19 cellular contexts compared by ENCODE assay signal in the genomic region with DNA sequence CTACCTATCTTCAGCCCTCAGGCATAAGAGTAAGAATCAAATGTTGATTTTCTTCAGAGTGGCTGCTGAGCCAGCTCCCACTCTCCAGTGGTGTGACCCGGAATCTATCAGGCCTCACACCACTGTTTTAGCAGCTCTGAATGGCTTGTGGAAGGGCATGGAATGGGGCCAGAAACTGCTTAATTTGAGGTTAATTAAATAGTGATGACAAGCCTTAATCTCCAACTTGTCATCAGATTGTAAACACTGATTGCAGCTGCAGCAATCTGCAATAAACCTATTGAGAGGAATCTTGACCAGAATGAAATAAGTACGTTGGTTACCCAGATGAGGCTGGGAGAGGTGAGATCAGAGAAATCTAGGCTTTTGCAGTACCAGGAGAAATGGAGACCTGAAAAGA.
"Had no signal": no experiment of that assay in that cellular context is flagged by ENCODE, and none has a peak within 500 bp of the region (broad histone marks: within the 10 kb centered on the region; RNA-seq: fewer than 3 reads in every experiment).

No MANE protein-coding gene starts in this region.

- H3K4me1 ChIP-seq: ascending aorta, esophagus squamous epithelium, gastrocnemius medialis, prostate gland, upper lobe of right lung had no signal

- H3K9me3 ChIP-seq: ascending aorta, esophagus squamous epithelium, gastrocnemius medialis, prostate gland, thyroid gland, upper lobe of right lung had no signal

- H3K27ac ChIP-seq: ascending aorta, esophagus squamous epithelium, gastrocnemius medialis, prostate gland, thyroid gland, upper lobe of right lung had no signal

- DNase-seq: activated T-cell treated with anti-CD3 and anti-CD28 coated beads, Interleukin-2, amount 50 U/mL, for 1 hour; central memory CD4-positive, alpha-beta T cell; esophagus squamous epithelium; gastrocnemius medialis; head of caudate nucleus; hypothalamus; left ventricle myocardium superior; right cardiac atrium; stimulated activated CD4-positive, alpha-beta T cell treated with anti-CD3 and anti-CD28 coated beads, Interleukin-12 subunit alpha, Interleukin-12 subunit beta, amount 100 ng/mL, for 4 hours; substantia nigra; T-helper 9 cell; thyroid gland; upper lobe of right lung had no signal

- H3K27ac Mint-ChIP-seq: activated naive CD4-positive, alpha-beta T cell treated with anti-CD3 and anti-CD28 coated beads, Interleukin-2, amount 50 U/mL, for 72 hours; natural killer cell treated with Interleukin-12 subunit alpha and Interleukin-12 subunit beta and Interleukin-15 and Interleukin-18, amount 100 ng/mL, for 72 hours; stimulated activated naive CD8-positive, alpha-beta T cell treated with anti-CD3 and anti-CD28 coated beads, Interleukin-15, Interleukin-2, amounts not matched to agents 100 ng/mL and 50 ng/mL, for 24 hours; WTC11 had no signal

- H3K27me3 Mint-ChIP-seq: natural killer cell treated with Interleukin-12 subunit alpha and Interleukin-12 subunit beta and Interleukin-15 and Interleukin-18, amount 100 ng/mL, for 72 hours; stimulated activated naive CD8-positive, alpha-beta T cell treated with anti-CD3 and anti-CD28 coated beads, Interleukin-15, Interleukin-2, amounts not matched to agents 100 ng/mL and 50 ng/mL, for 24 hours had no signal

- H3K4me3 ChIP-seq: ascending aorta, esophagus squamous epithelium, gastrocnemius medialis, prostate gland, thyroid gland, upper lobe of right lung had no signal

- H3K9me3 Mint-ChIP-seq: activated naive CD4-positive, alpha-beta T cell treated with anti-CD3 and anti-CD28 coated beads, Interleukin-2, amount 50 U/mL, for 72 hours; WTC11 had no signal

- H3K36me3 ChIP-seq: ascending aorta, esophagus squamous epithelium, gastrocnemius medialis, prostate gland, thyroid gland, upper lobe of right lung had no signal

- H3K4me3 Mint-ChIP-seq: natural killer cell treated with Interleukin-12 subunit alpha and Interleukin-12 subunit beta and Interleukin-15 and Interleukin-18, amount 100 ng/mL, for 72 hours; stimulated activated naive CD8-positive, alpha-beta T cell treated with anti-CD3 and anti-CD28 coated beads, Interleukin-15, Interleukin-2, amounts not matched to agents 100 ng/mL and 50 ng/mL, for 24 hours; WTC11 had no signal

- H3K36me3 Mint-ChIP-seq: activated naive CD4-positive, alpha-beta T cell treated with anti-CD3 and anti-CD28 coated beads, Interleukin-2, amount 50 U/mL, for 72 hours; WTC11 had no signal

- ATAC-seq: activated naive CD4-positive, alpha-beta T cell treated with anti-CD3 and anti-CD28 coated beads, Interleukin-2, amount 50 U/mL, for 72 hours; gastrocnemius medialis; left ventricle myocardium superior; natural killer cell treated with Interleukin-12 subunit alpha and Interleukin-12 subunit beta and Interleukin-15 and Interleukin-18, amount 100 ng/mL, for 72 hours; right cardiac atrium; upper lobe of right lung; WTC11 had no signal

- H3K27me3 ChIP-seq: ascending aorta, esophagus squamous epithelium, gastrocnemius medialis, thyroid gland, upper lobe of right lung had no signal
